1 cellular context compared by ENCODE assay signal in genomic region chr2:8794923-8795825, GRCh38.
TF ChIP-seq lines count a peak whose summit lies in the region.

No MANE protein-coding gene starts in this region.

TF ChIP-seq in HepG2, 621 proteins besides CTCF, POLR2A, EP300 and RAD21:
- TF ChIP-seq RNF219 (CRISPR knock-in tag; IDR thresholded peaks at IDR 0.05) (no peak), CEBPB (IDR thresholded peaks at IDR 0.05; ENCODE audit: borderline replicate concordance, low read depth, low read length) (peak; percentile 65; the same call in 1 of the 2 replicates), MAFF (IDR thresholded peaks at IDR 0.05; ENCODE audit: low read depth, low read length) (peak; percentile 57), PRPF4 (IDR thresholded peaks at IDR 0.05; ENCODE audit: low read depth, low read length, poor library complexity, severe bottlenecking) (no peak), ZNF414 (CRISPR knock-in tag; IDR thresholded peaks at IDR 0.05) (no peak), MAFK (conservative IDR thresholded peaks at IDR 0.05 in 1 of 2, IDR thresholded peaks at IDR 0.05 in 1 of 2; ENCODE audit: low read length in 2 of 2) (peak; percentile 36 to 53; a peak in 3 of 4 replicates), MXI1 (IDR thresholded peaks at IDR 0.05; ENCODE audit: borderline replicate concordance, low read depth, low read length) (no peak), HOXA5 (CRISPR knock-in tag; IDR thresholded peaks at IDR 0.05) (no peak), BATF2 (CRISPR knock-in tag; IDR thresholded peaks at IDR 0.05) (no peak), RNF2 (conservative IDR thresholded peaks at IDR 0.05; ENCODE audit: low read depth) (no peak), WIZ (CRISPR knock-in tag; IDR thresholded peaks at IDR 0.05) (no peak), SALL1 (CRISPR knock-in tag; IDR thresholded peaks at IDR 0.05) (no peak)
